In genomic region chr17:75300280-75300679, GRCh38 we compare ENCODE assay signal across 19 cellular contexts. TPM values are rescaled to one million over a fixed set of nuclear protein-coding genes. Genes with fewer than 3 reads are reported as not detected.
A peak's percentile ranks its signal among the peaks of the same experiment; 100 is the strongest.
DNase-seq lines count a peak whose midpoint lies in the region; ATAC-seq, FAIRE-seq and TF ChIP-seq lines count a peak whose summit lies in the region.
"Had no signal": no experiment of that assay in that cellular context is flagged by ENCODE, and none has a peak within 500 bp of the region (broad histone marks: within the 10 kb centered on the region; RNA-seq: fewer than 3 reads in every experiment).

No MANE protein-coding gene starts in this region.

- H3K4me2 ChIP-seq in A549 (no peak overlapping the region), IMR-90 (ENCODE audit: low read depth, low read length) (no peak overlapping the region), K562 (ENCODE audit: insufficient read depth, low read length) (no peak overlapping the region)

- H2BK120ac ChIP-seq in IMR-90 (ENCODE audit: low read depth, low read length) = no peak overlapping the region

- H2BK5ac ChIP-seq in IMR-90 (ENCODE audit: low read depth, low read length, poor library complexity, severe bottlenecking) = no peak overlapping the region

- no peak overlapping the region for H4K5ac ChIP-seq in IMR-90 (ENCODE audit: low read depth, low read length)

- in situ Hi-C loops in IMR-90 (cut with MboI; ENCODE audit: low sequenced_read_pairs) (no loop called here), K562 (cut with MboI) (no loop called here), GM13977 (cut with MboI; ENCODE audit: low pct_unique_long_range_greater_than_20kb, low sequenced_read_pairs, unreplicated experiment) (no loop called here)

- TF ChIP-seq EP300 in A549 (IDR thresholded peaks at IDR 0.05) (no peak), K562 (IDR thresholded peaks at IDR 0.05; ENCODE audit: low read length) (no peak)

- 54% methylated on average over 7 of the region's 7 CpGs for WGBS in A549 (ENCODE audit: missing lambda C conversion rate)
- no CpG with 5 or more reads among the region's 7 CpGs for WGBS in IMR-90 (ENCODE audit: extremely low coverage in 2 of 2, insufficient read length in 1 of 2), 2 experiments
- 25% methylated on average over 3 of the region's 7 CpGs for WGBS in K562 (ENCODE audit: insufficient coverage, low coverage, missing lambda C conversion rate)

- H4K20me1 ChIP-seq in IMR-90 (ENCODE audit: insufficient read depth, low read length) = no peaks in the 10 kb centered on the region
- no peaks in the 10 kb centered on the region for H4K20me1 ChIP-seq in K562 (replicated peaks; ENCODE audit: control insufficient read depth, insufficient read depth, low read length)

- H3K79me2 ChIP-seq in K562 (ENCODE audit: control insufficient read depth, insufficient read depth, low read length) = no peaks in the 10 kb centered on the region

- TF ChIP-seq POLR2A in A549 (IDR thresholded peaks at IDR 0.05; ENCODE audit: low read length) (no peak), IMR-90 (IDR thresholded peaks at IDR 0.05; ENCODE audit: low read depth, low read length) (no peak), K562 (conservative IDR thresholded peaks at IDR 0.05) (no peak)

- H3K36me3 ChIP-seq in IMR-90 (ENCODE audit: control insufficient read depth, insufficient read depth, low read length) (no peaks in the 10 kb centered on the region), K562 (ENCODE audit: control insufficient read depth, insufficient read depth, low read length) (no peaks in the 10 kb centered on the region)
- H3K36me3 ChIP-seq: BE2C had no signal

- no TSS peak for BruUV-seq in IMR-90 (replicated peaks; lab: Mats Ljungman, UMichigan)
- no TSS peak for BruUV-seq in K562 (replicated peaks; lab: Mats Ljungman, UMichigan)

- dilution Hi-C loops in IMR-90 (cut with HindIII; ENCODE audit: low sequenced_read_pairs, unreplicated experiment) = no loop called here

- H3K14ac ChIP-seq in IMR-90 (replicated peaks; ENCODE audit: low read depth, low read length) = no peak overlapping the region

- H3K27ac ChIP-seq in A549 (no peak overlapping the region), IMR-90 (ENCODE audit: insufficient read depth, low read length) (no peak overlapping the region), K562 (ENCODE audit: extremely low read depth, low read depth, low read length) (no peak overlapping the region)

- no peak overlapping the region for H4K91ac ChIP-seq in IMR-90 (ENCODE audit: insufficient read depth, low read depth, low read length)

- no peak for TF ChIP-seq RAD21 in A549 (conservative IDR thresholded peaks at IDR 0.05 in 1 of 2, IDR thresholded peaks at IDR 0.05 in 1 of 2)
- no peak for TF ChIP-seq RAD21 in IMR-90 (IDR thresholded peaks at IDR 0.05; ENCODE audit: low read length)
- no peak for TF ChIP-seq RAD21 in K562 (CRISPR knock-in tag; conservative IDR thresholded peaks at IDR 0.05 in 1 of 2, IDR thresholded peaks at IDR 0.05 in 1 of 2)

- no peak for TF ChIP-seq CTCF in A549 (IDR thresholded peaks at IDR 0.05)
- TF ChIP-seq CTCF in IMR-90 (conservative IDR thresholded peaks at IDR 0.05; ENCODE audit: low read depth, low read length) = no peak
- no peak for TF ChIP-seq CTCF in K562 (IDR thresholded peaks at IDR 0.05 in 2 of 3, conservative IDR thresholded peaks at IDR 0.05 in 1 of 3; ENCODE audit: insufficient read depth in 2 of 3, low read depth in 1 of 3, low read length in 3 of 3)
- TF ChIP-seq CTCF in GM13977 (IDR thresholded peaks at IDR 0.05; ENCODE audit: extremely low read depth, insufficient read depth, missing control alignments) = no peak

- CTCF ChIA-PET in A549 (lab: Yijun Ruan, JAX) (interaction anchor here (0.9 to 3.9 kb wide), 4 partner anchors 11 to 112 kb away, joined by 3 to 11 read pairs (median 6); partner anchors contain the start of genes MIF4GD and SLC25A19), IMR-90 (lab: Yijun Ruan, JAX) (interaction anchor here (0.7 kb wide), 1 partner anchor 72 kb away, joined by 3 read pairs; no protein-coding TSS in a partner anchor), K562 (lab: Yijun Ruan, JAX; ENCODE audit: low intra/inter-chr PET ratio) (no interaction called here)

- no peaks in the 10 kb centered on the region for H3K79me1 ChIP-seq in IMR-90 (ENCODE audit: low read depth in 1 of 2, low read length in 2 of 2)

- no peak overlapping the region for H2AFZ ChIP-seq in IMR-90 (replicated peaks; ENCODE audit: low read length, poor library complexity)
- H2AFZ ChIP-seq in K562 (ENCODE audit: low read depth, low read length) = no peak overlapping the region

- no peak overlapping the region for H3K56ac ChIP-seq in IMR-90 (ENCODE audit: extremely low read depth, insufficient read depth, low read length)

- H3K9ac ChIP-seq in IMR-90 (ENCODE audit: low read depth, low read length) (no peak overlapping the region), K562 (ENCODE audit: insufficient read depth in 1 of 2, low read depth in 2 of 2, low read length in 2 of 2) (no peak overlapping the region)

- no peak overlapping the region for H2AK9ac ChIP-seq in IMR-90 (replicated peaks; ENCODE audit: low read depth, low read length, poor library complexity)

- DNase-seq in A549 (ENCODE audit: low read depth in 1 of 2, low spot score in 1 of 2) (no peak), IMR-90 (no peak), K562 (ENCODE audit: extremely low read depth in 1 of 4, low spot score in 3 of 4) (no peak), GM13977 (ENCODE audit: low spot score) (no peak)
- DNase-seq: ACHN; BE2C; C1 segment of cervical spinal cord; Caco-2; CD4-positive, alpha-beta T cell; GOT3; H7; HFFc6; Karpas-422; KBM-7 had no signal

- H2BK15ac ChIP-seq in IMR-90 (ENCODE audit: low read depth, low read length) = no peak overlapping the region

- no peak overlapping the region for H3K23ac ChIP-seq in IMR-90 (ENCODE audit: low read depth, low read length)

- H3K9me1 ChIP-seq in IMR-90 (ENCODE audit: insufficient read depth, low read length) (0 out of 2 replicates have a peak, but pooled peaks cover 3% of the 10 kb centered on the region), K562 (ENCODE audit: control insufficient read depth, insufficient read depth, low read length) (no peaks in the 10 kb centered on the region)

- POLR2A ChIA-PET in A549 (lab: Yijun Ruan, JAX) = interaction anchor here (1.1 kb wide), 1 partner anchor 11 kb away, joined by 4 read pairs; the partner anchor contains the start of gene SLC25A19
- POLR2A ChIA-PET in IMR-90 (lab: Charles Lee; ENCODE audit: unreplicated experiment) = no interaction called here
- POLR2A ChIA-PET in K562 (lab: Yijun Ruan, JAX) = interaction anchor here (0.6 to 2.0 kb wide), 3 partner anchors 9 to 68 kb away, joined by 3 to 8 read pairs (median 4); partner anchors contain the start of gene SLC25A19

- ATAC-seq in A549 (no peak), IMR-90 (ENCODE audit: low read depth) (peak; percentile 46), K562 (no peak), GM18498 (IDR thresholded peaks at IDR 0.05; ENCODE audit: unreplicated experiment) (no peak)
- ATAC-seq: HCT116 had no signal

- no peak overlapping the region for H3K18ac ChIP-seq in IMR-90 (ENCODE audit: low read depth, low read length)

- H3K4ac ChIP-seq in IMR-90 (ENCODE audit: low read depth, low read length) = no peak overlapping the region

- H2AK5ac ChIP-seq in IMR-90 (ENCODE audit: low read depth, low read length) = no peak overlapping the region

- H3K4me3 ChIP-seq in A549 (no peak overlapping the region), IMR-90 (ENCODE audit: insufficient read depth, low read depth, low read length) (no peak overlapping the region), K562 (no peak overlapping the region)

- intact Hi-C loops in IMR-90 (cut with micrococcal nuclease) = no loop called here
- intact Hi-C loops in K562 (cut with micrococcal nuclease) = no loop called here

- no peak overlapping the region for H2BK20ac ChIP-seq in IMR-90 (ENCODE audit: low read depth, low read length)

- no peaks in the 10 kb centered on the region for H3K27me3 ChIP-seq in IMR-90 (ENCODE audit: control insufficient read depth, insufficient read depth, low read length)
- no peaks in the 10 kb centered on the region for H3K27me3 ChIP-seq in K562 (ENCODE audit: control insufficient read depth in 2 of 2, insufficient read depth in 2 of 2, low read length in 2 of 2)
- H3K27me3 ChIP-seq: BE2C had no signal

- no peak overlapping the region for H4K8ac ChIP-seq in IMR-90 (ENCODE audit: low read depth in 2 of 2, low read length in 2 of 2)

- H3K4me1 ChIP-seq in A549 (no peaks in the 10 kb centered on the region), IMR-90 (ENCODE audit: control insufficient read depth, insufficient read depth, low read length) (no peaks in the 10 kb centered on the region; the same call in 1 of the 2 replicates), K562 (replicated peaks in 1 of 2; ENCODE audit: control insufficient read depth in 2 of 2, insufficient read depth in 2 of 2, low read length in 2 of 2) (peaks cover 6 to 8% of the 10 kb centered on the region in 2 experiments; a peak in 3 of 5 replicates)
- H3K4me1 ChIP-seq: BE2C had no signal

- FAIRE-seq in A549 (lab: Jason Lieb, UNC) (no peak), K562 (lab: Jason Lieb, UNC) (no peak)
- FAIRE-seq: D721Med, G401.6, GM12891 had no signal

- H3K9me3 ChIP-seq in A549 (no peaks in the 10 kb centered on the region), IMR-90 (ENCODE audit: control insufficient read depth, insufficient read depth, low read length) (no peaks in the 10 kb centered on the region), K562 (replicated peaks; ENCODE audit: control insufficient read depth, insufficient read depth, low read depth, low read length) (no peaks in the 10 kb centered on the region)
- H3K9me3 ChIP-seq: BE2C, Caco-2 had no signal

RNA-seq across cellular contexts. Expression of gene SLC25A19, which starts 11.0 kb away (rescaled TPM):
- polyA plus RNA-seq in A549 (2011; rRNA removed) = 14.8 and 15.3 TPM in 2 replicates
- polyA plus RNA-seq in A549 (2012; cell fraction: cytosol; rRNA removed) = 32.0 and 35.2 TPM in 2 replicates
- polyA plus RNA-seq in A549 (2012; cell fraction: nucleus; rRNA removed) = 27.7 and 28.9 TPM in 2 replicates
- 13.7 to 16.4 TPM (median 14.9 TPM) in 3 replicates for polyA plus RNA-seq in A549 (2017; fragmentation: RNase III; extraction: RNeasy Plus Mini Kit Qiagen cat#74134 plus additional on column Dnase treatment)
- polyA minus RNA-seq in A549 (2011; rRNA and poly(A)+ RNA removed) = 14.5 and 15.7 TPM in 2 replicates
- total RNA-seq in IMR-90 (2012; rRNA removed) = 8.3 and 9.1 TPM in 2 replicates
- 9.2 and 10.1 TPM in 2 replicates for polyA plus RNA-seq in IMR-90 (2012; rRNA removed)
- 6.8 and 8.2 TPM in 2 replicates for polyA plus RNA-seq in IMR-90 (2012; cell fraction: cytosol; rRNA removed)
- 7.1 and 9.9 TPM in 2 replicates for polyA plus RNA-seq in IMR-90 (2012; cell fraction: nucleus; rRNA removed; ENCODE audit: low replicate concordance)
- total RNA-seq in K562 (2011; cell fraction: chromatin; rRNA removed; ENCODE audit: low replicate concordance) = 80.8 and 110 TPM in 2 replicates
- 83.7 and 96.9 TPM in 2 replicates for total RNA-seq in K562 (2011; cell fraction: nucleolus; rRNA removed)
- total RNA-seq in K562 (2011; cell fraction: nucleoplasm; rRNA removed) = 75.9 and 93.0 TPM in 2 replicates
- 56.1 and 71.6 TPM in 2 replicates for total RNA-seq in K562 (2014; rRNA removed)
- total RNA-seq in K562 (2014; rRNA removed; fragmentation: Illumina TruSeq; extraction: Trizol) = 35.9 and 45.2 TPM in 2 replicates
- 49.0 and 49.3 TPM in 2 replicates for total RNA-seq in K562 (2015; rRNA removed; fragmentation: Illumina TruSeq; extraction: Trizol)
- 73.4 and 76.6 TPM in 2 replicates for total RNA-seq in K562 (2021)
- 51.7 and 55.3 TPM in 2 replicates for polyA plus RNA-seq in K562 (2011; rRNA removed)
- 70.2 and 111 TPM in 2 replicates for polyA plus RNA-seq in K562 (2011; cell fraction: cytosol; rRNA removed)
- polyA plus RNA-seq in K562 (2011; cell fraction: nucleus; rRNA removed) = 50.7 and 83.5 TPM in 2 replicates
- 26.6 and 58.9 TPM in 2 replicates for polyA plus RNA-seq in K562 (2012)
- 57.1 and 60.9 TPM in 2 replicates for polyA plus RNA-seq in K562 (2014; fragmentation: Illumina TruSeq; extraction: Trizol)
- 10 to 100 TPM; 33.4 to 49.3 TPM for polyA plus RNA-seq in K562 (2014; fragmentation: Nextera tagmentation; extraction: Ambion mirVana)
- polyA plus RNA-seq in K562 (2014; rRNA removed) = 73.1 and 83.5 TPM in 2 replicates
- polyA minus RNA-seq in K562 (2011; rRNA and poly(A)+ RNA removed) = 29.7 and 31.1 TPM in 2 replicates
- 18.5 and 33.6 TPM in 2 replicates for polyA minus RNA-seq in K562 (2011; cell fraction: cytosol; rRNA and poly(A)+ RNA removed)
- 32.9 and 44.3 TPM in 2 replicates for polyA minus RNA-seq in K562 (2011; cell fraction: nucleus; rRNA and poly(A)+ RNA removed)

RNA-seq across cellular contexts. Expression of gene MIF4GD, which starts 29.2 kb away (rescaled TPM):
- polyA plus RNA-seq in A549 (2011; rRNA removed) = 61.0 and 71.4 TPM in 2 replicates
- polyA plus RNA-seq in A549 (2012; cell fraction: cytosol; rRNA removed) = 57.0 and 65.8 TPM in 2 replicates
- polyA plus RNA-seq in A549 (2012; cell fraction: nucleus; rRNA removed) = 46.6 and 47.8 TPM in 2 replicates
- polyA plus RNA-seq in A549 (2017; fragmentation: RNase III; extraction: RNeasy Plus Mini Kit Qiagen cat#74134 plus additional on column Dnase treatment) = 22.2 to 24.6 TPM (median 23.9 TPM) in 3 replicates
- 70.5 and 70.8 TPM in 2 replicates for polyA minus RNA-seq in A549 (2011; rRNA and poly(A)+ RNA removed)
- 3.3 and 4.1 TPM in 2 replicates for total RNA-seq in IMR-90 (2012; rRNA removed)
- 6.9 and 7.7 TPM in 2 replicates for polyA plus RNA-seq in IMR-90 (2012; rRNA removed)
- polyA plus RNA-seq in IMR-90 (2012; cell fraction: cytosol; rRNA removed) = 7.9 and 11.1 TPM in 2 replicates
- polyA plus RNA-seq in IMR-90 (2012; cell fraction: nucleus; rRNA removed; ENCODE audit: low replicate concordance) = 5.9 and 6.9 TPM in 2 replicates
- total RNA-seq in K562 (2011; cell fraction: chromatin; rRNA removed; ENCODE audit: low replicate concordance) = 28.8 and 42.4 TPM in 2 replicates
- total RNA-seq in K562 (2011; cell fraction: nucleolus; rRNA removed) = 36.0 and 43.4 TPM in 2 replicates
- 32.6 and 37.5 TPM in 2 replicates for total RNA-seq in K562 (2011; cell fraction: nucleoplasm; rRNA removed)
- total RNA-seq in K562 (2014; rRNA removed) = 22.4 and 25.2 TPM in 2 replicates
- 11.8 and 12.3 TPM in 2 replicates for total RNA-seq in K562 (2014; rRNA removed; fragmentation: Illumina TruSeq; extraction: Trizol)
- total RNA-seq in K562 (2015; rRNA removed; fragmentation: Illumina TruSeq; extraction: Trizol) = 13.2 and 14.0 TPM in 2 replicates
- total RNA-seq in K562 (2021) = 23.0 and 27.1 TPM in 2 replicates
- polyA plus RNA-seq in K562 (2011; rRNA removed) = 50.8 and 53.9 TPM in 2 replicates
- polyA plus RNA-seq in K562 (2011; cell fraction: cytosol; rRNA removed) = 71.3 and 91.1 TPM in 2 replicates
- 56.0 and 67.5 TPM in 2 replicates for polyA plus RNA-seq in K562 (2011; cell fraction: nucleus; rRNA removed)
- 28.0 and 61.3 TPM in 2 replicates for polyA plus RNA-seq in K562 (2012)
- polyA plus RNA-seq in K562 (2014; fragmentation: Illumina TruSeq; extraction: Trizol) = 25.5 and 28.1 TPM in 2 replicates
- polyA plus RNA-seq in K562 (2014; fragmentation: Nextera tagmentation; extraction: Ambion mirVana) = 10 to 100 TPM; 46.7 to 63.8 TPM
- polyA plus RNA-seq in K562 (2014; rRNA removed) = 30.6 and 36.0 TPM in 2 replicates
- polyA minus RNA-seq in K562 (2011; rRNA and poly(A)+ RNA removed) = 25.6 TPM in 2 replicates
- 13.5 and 16.8 TPM in 2 replicates for polyA minus RNA-seq in K562 (2011; cell fraction: cytosol; rRNA and poly(A)+ RNA removed)
- 8.3 and 15.0 TPM in 2 replicates for polyA minus RNA-seq in K562 (2011; cell fraction: nucleus; rRNA and poly(A)+ RNA removed)

RNA-seq across cellular contexts. Expression of gene MRPS7, which starts 38.6 kb away (rescaled TPM):
- polyA plus RNA-seq in A549 (2011; rRNA removed) = 144 and 157 TPM in 2 replicates
- polyA plus RNA-seq in A549 (2012; cell fraction: cytosol; rRNA removed) = 148 and 176 TPM in 2 replicates
- 91.3 and 93.4 TPM in 2 replicates for polyA plus RNA-seq in A549 (2012; cell fraction: nucleus; rRNA removed)
- polyA plus RNA-seq in A549 (2017; fragmentation: RNase III; extraction: RNeasy Plus Mini Kit Qiagen cat#74134 plus additional on column Dnase treatment) = 161 to 164 TPM (median 163 TPM) in 3 replicates
- polyA minus RNA-seq in A549 (2011; rRNA and poly(A)+ RNA removed) = 76.8 and 97.2 TPM in 2 replicates
- total RNA-seq in IMR-90 (2012; rRNA removed) = 55.9 and 62.5 TPM in 2 replicates
- polyA plus RNA-seq in IMR-90 (2012; rRNA removed) = 60.5 and 70.3 TPM in 2 replicates
- 35.4 and 53.8 TPM in 2 replicates for polyA plus RNA-seq in IMR-90 (2012; cell fraction: cytosol; rRNA removed)
- polyA plus RNA-seq in IMR-90 (2012; cell fraction: nucleus; rRNA removed; ENCODE audit: low replicate concordance) = 22.2 and 34.6 TPM in 2 replicates
- 58.3 and 91.9 TPM in 2 replicates for total RNA-seq in K562 (2011; cell fraction: chromatin; rRNA removed; ENCODE audit: low replicate concordance)
- 73.0 and 88.6 TPM in 2 replicates for total RNA-seq in K562 (2011; cell fraction: nucleolus; rRNA removed)
- total RNA-seq in K562 (2011; cell fraction: nucleoplasm; rRNA removed) = 64.5 and 67.2 TPM in 2 replicates
- total RNA-seq in K562 (2014; rRNA removed) = 115 and 137 TPM in 2 replicates
- 128 and 142 TPM in 2 replicates for total RNA-seq in K562 (2014; rRNA removed; fragmentation: Illumina TruSeq; extraction: Trizol)
- total RNA-seq in K562 (2015; rRNA removed; fragmentation: Illumina TruSeq; extraction: Trizol) = 124 and 132 TPM in 2 replicates
- 117 and 120 TPM in 2 replicates for total RNA-seq in K562 (2021)
- polyA plus RNA-seq in K562 (2011; rRNA removed) = 90.8 and 115 TPM in 2 replicates
- 83.0 and 98.9 TPM in 2 replicates for polyA plus RNA-seq in K562 (2011; cell fraction: cytosol; rRNA removed)
- polyA plus RNA-seq in K562 (2011; cell fraction: nucleus; rRNA removed) = 73.0 and 76.0 TPM in 2 replicates
- polyA plus RNA-seq in K562 (2012) = 60.3 and 98.2 TPM in 2 replicates
- polyA plus RNA-seq in K562 (2014; fragmentation: Illumina TruSeq; extraction: Trizol) = 140 and 153 TPM in 2 replicates
- 100 to 1,000 TPM; 236 to 244 TPM for polyA plus RNA-seq in K562 (2014; fragmentation: Nextera tagmentation; extraction: Ambion mirVana)
- 107 and 126 TPM in 2 replicates for polyA plus RNA-seq in K562 (2014; rRNA removed)
- 75.2 and 86.1 TPM in 2 replicates for polyA minus RNA-seq in K562 (2011; rRNA and poly(A)+ RNA removed)
- polyA minus RNA-seq in K562 (2011; cell fraction: cytosol; rRNA and poly(A)+ RNA removed) = 34.9 and 44.7 TPM in 2 replicates
- polyA minus RNA-seq in K562 (2011; cell fraction: nucleus; rRNA and poly(A)+ RNA removed) = 34.5 and 47.3 TPM in 2 replicates

RNA-seq across cellular contexts. Expression of gene GGA3, which starts 38.9 kb away (rescaled TPM):
- polyA plus RNA-seq in A549 (2011; rRNA removed) (40.9 and 43.6 TPM in 2 replicates), A549 (2017; fragmentation: RNase III; extraction: RNeasy Plus Mini Kit Qiagen cat#74134 plus additional on column Dnase treatment) (34.5 to 42.8 TPM (median 35.8 TPM) in 3 replicates), IMR-90 (2012; rRNA removed) (35.2 and 37.7 TPM in 2 replicates), K562 (2011; rRNA removed) (40.9 and 74.6 TPM in 2 replicates), K562 (2014; fragmentation: Illumina TruSeq; extraction: Trizol) (51.7 and 54.2 TPM in 2 replicates), K562 (2014; fragmentation: Nextera tagmentation; extraction: Ambion mirVana) (1 to 10 TPM; 5.7 to 6.3 TPM), K562 (2014; rRNA removed) (41.2 and 45.9 TPM in 2 replicates)
- polyA plus RNA-seq in A549 (2012; cell fraction: cytosol; rRNA removed) = 33.7 and 38.1 TPM in 2 replicates
- 183 and 227 TPM in 2 replicates for polyA plus RNA-seq in A549 (2012; cell fraction: nucleus; rRNA removed)
- polyA minus RNA-seq in A549 (2011; rRNA and poly(A)+ RNA removed) = 66.4 and 91.5 TPM in 2 replicates
- total RNA-seq in IMR-90 (2012; rRNA removed) (12.8 and 15.1 TPM in 2 replicates), K562 (2014; rRNA removed) (16.3 and 27.7 TPM in 2 replicates), K562 (2014; rRNA removed; fragmentation: Illumina TruSeq; extraction: Trizol) (25.4 and 26.5 TPM in 2 replicates), K562 (2015; rRNA removed; fragmentation: Illumina TruSeq; extraction: Trizol) (21.3 and 23.7 TPM in 2 replicates), K562 (2021) (60.9 and 64.9 TPM in 2 replicates)
- polyA plus RNA-seq in IMR-90 (2012; cell fraction: cytosol; rRNA removed) = 11.8 and 16.9 TPM in 2 replicates
- polyA plus RNA-seq in IMR-90 (2012; cell fraction: nucleus; rRNA removed; ENCODE audit: low replicate concordance) = 173 and 223 TPM in 2 replicates
- 229 and 410 TPM in 2 replicates for total RNA-seq in K562 (2011; cell fraction: chromatin; rRNA removed; ENCODE audit: low replicate concordance)
- total RNA-seq in K562 (2011; cell fraction: nucleolus; rRNA removed) = 168 and 211 TPM in 2 replicates
- 138 and 145 TPM in 2 replicates for total RNA-seq in K562 (2011; cell fraction: nucleoplasm; rRNA removed)
- 24.6 and 25.5 TPM in 2 replicates for polyA plus RNA-seq in K562 (2011; cell fraction: cytosol; rRNA removed)
- 329 and 442 TPM in 2 replicates for polyA plus RNA-seq in K562 (2011; cell fraction: nucleus; rRNA removed)
- polyA plus RNA-seq in K562 (2012) = 65.7 and 79.7 TPM in 2 replicates
- 76.1 and 105 TPM in 2 replicates for polyA minus RNA-seq in K562 (2011; rRNA and poly(A)+ RNA removed)
- polyA minus RNA-seq in K562 (2011; cell fraction: cytosol; rRNA and poly(A)+ RNA removed) = 29.3 and 34.2 TPM in 2 replicates
- 52.4 and 72.0 TPM in 2 replicates for polyA minus RNA-seq in K562 (2011; cell fraction: nucleus; rRNA and poly(A)+ RNA removed)

Comparison
In these comparisons a context has a peak if more than half of its experiments do, and no peak if none do; other contexts are left out.
1. Of the 35 proteins assayed by ChIP-seq in both K562 and A549: peak only in K562: none; only in A549: none; in both: CEBPB; in neither: 34.